Comparison of ENCODE assay signal across 31 cellular contexts in the genomic region with DNA sequence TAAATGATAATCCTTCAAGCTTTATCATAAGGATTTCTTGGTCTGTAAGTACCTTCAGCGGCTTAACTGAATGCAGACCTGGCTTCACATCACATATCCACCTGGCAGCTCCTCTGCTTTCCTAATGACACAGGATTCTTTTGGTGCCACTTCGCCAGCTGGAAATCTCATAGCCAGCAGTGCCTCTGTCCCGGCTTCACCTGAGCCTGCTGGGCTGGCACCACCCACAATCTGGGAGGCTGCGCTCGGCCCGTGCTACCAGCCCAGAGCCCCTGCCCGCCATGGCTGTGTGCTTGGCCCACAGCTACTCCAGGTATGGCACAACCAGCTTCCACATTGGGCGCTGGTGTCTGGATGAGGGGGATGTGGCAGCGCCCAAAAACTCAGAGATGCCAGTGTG.
"Had no signal": no experiment of that assay in that cellular context is flagged by ENCODE, and none has a peak within 500 bp of the region (broad histone marks: within the 10 kb centered on the region; RNA-seq: fewer than 3 reads in every experiment).

No MANE protein-coding gene starts in this region.

- DNase-seq: activated CD4-positive, alpha-beta memory T cell treated with anti-CD3 and anti-CD28 coated beads for 36 hours; activated CD4-positive, alpha-beta T cell treated with anti-CD3 and anti-CD28 coated beads for 1 hour; activated CD4-positive, alpha-beta T cell treated with anti-CD3 and anti-CD28 coated beads for 4 hours; activated CD8-positive, alpha-beta memory T cell treated with anti-CD3 and anti-CD28 coated beads, Interleukin-2, amount 10 ng/mL, durations not matched to agents 7 days and 5 days; activated CD8-positive, alpha-beta memory T cell treated with anti-CD3 and anti-CD28 coated beads, Interleukin-2, amount 50 U/mL, for 4 hours; activated CD8-positive, alpha-beta T cell treated with anti-CD3 and anti-CD28 coated beads, Interleukin-2, amount 10 ng/mL, durations not matched to agents 7 days and 5 days; activated effector memory CD4-positive, alpha-beta T cell treated with anti-CD3 and anti-CD28 coated beads, Interleukin-2, amount 50 U/mL, for 16 hours; activated naive CD4-positive, alpha-beta T cell treated with anti-CD3 and anti-CD28 coated beads for 36 hours; activated naive CD8-positive, alpha-beta T cell treated with anti-CD3 and anti-CD28 coated beads for 36 hours; activated naive CD8-positive, alpha-beta T cell treated with anti-CD3 and anti-CD28 coated beads, Interleukin-2, amount 50 U/mL, for 24 hours; activated T-cell treated with anti-CD3 and anti-CD28 coated beads, Interleukin-2, amount 50 U/mL, for 1 hour; activated T-cell treated with anti-CD3 and anti-CD28 coated beads, Interleukin-2, amount 50 U/mL, for 48 hours; adrenal gland; amygdala; aorta; body of pancreas; caudate nucleus; cortex of kidney; dermis blood vessel endothelial cell; effector CD4-positive, alpha-beta T cell; effector memory CD8-positive, alpha-beta T cell; erythroblast; foreskin keratinocyte; head of caudate nucleus; T-helper 2 cell had no signal

- H3K4me1 ChIP-seq: adrenal gland, body of pancreas, esophagus muscularis mucosa, foreskin keratinocyte, gastroesophageal sphincter had no signal

- H3K9me3 ChIP-seq: adrenal gland, body of pancreas, esophagus muscularis mucosa, gastroesophageal sphincter had no signal

- H3K36me3 ChIP-seq: adrenal gland, esophagus muscularis mucosa, gastroesophageal sphincter had no signal

- H3K4me3 ChIP-seq: adrenal gland, body of pancreas, esophagus muscularis mucosa, gastroesophageal sphincter had no signal

- H3K27ac Mint-ChIP-seq: activated CD4-positive, alpha-beta memory T cell treated with anti-CD3 and anti-CD28 coated beads for 36 hours; activated CD8-positive, alpha-beta memory T cell treated with anti-CD3 and anti-CD28 coated beads, Interleukin-2, amount 10 ng/mL, durations not matched to agents 7 days and 5 days; activated CD8-positive, alpha-beta T cell treated with anti-CD3 and anti-CD28 coated beads, Interleukin-2, amount 10 ng/mL, durations not matched to agents 7 days and 5 days; activated naive CD4-positive, alpha-beta T cell treated with anti-CD3 and anti-CD28 coated beads for 36 hours; activated naive CD8-positive, alpha-beta T cell treated with anti-CD3 and anti-CD28 coated beads for 36 hours; activated naive CD8-positive, alpha-beta T cell treated with anti-CD3 and anti-CD28 coated beads, Interleukin-2, amount 50 U/mL, for 24 hours; activated T-helper 1 cell treated with anti-CD3 and anti-CD28 coated beads, Interleukin-12 subunit alpha, Interleukin-12 subunit beta, Interleukin-2, Interleukin-4 antibody, amounts not matched to agents 30 ng/mL and 10 ng/mL and 1 ng/mL, durations not matched to agents 14 hours and 24 hours and 36 hours; activated T-helper 2 cell treated with anti-CD3 and anti-CD28 coated beads, Interferon-gamma antibody, Interleukin-2, Interleukin-4, amounts not matched to agents 10 μg/mL and 5 μg/mL and 100 μg/mL, durations not matched to agents 14 hours and 24 hours and 36 hours; effector memory CD8-positive, alpha-beta T cell; WTC11 had no signal

- H3K27me3 Mint-ChIP-seq: activated CD8-positive, alpha-beta memory T cell treated with anti-CD3 and anti-CD28 coated beads, Interleukin-2, amount 10 ng/mL, durations not matched to agents 7 days and 5 days; activated naive CD8-positive, alpha-beta T cell treated with anti-CD3 and anti-CD28 coated beads for 36 hours; activated naive CD8-positive, alpha-beta T cell treated with anti-CD3 and anti-CD28 coated beads, Interleukin-2, amount 50 U/mL, for 24 hours had no signal

- H3K36me3 Mint-ChIP-seq: activated CD4-positive, alpha-beta memory T cell treated with anti-CD3 and anti-CD28 coated beads for 36 hours; activated naive CD4-positive, alpha-beta T cell treated with anti-CD3 and anti-CD28 coated beads, Interleukin-2, amount 50 U/mL, for 24 hours had no signal

- H3K27me3 ChIP-seq: adrenal gland, body of pancreas, esophagus muscularis mucosa, foreskin keratinocyte, gastroesophageal sphincter had no signal

- H3K4me3 Mint-ChIP-seq: activated CD4-positive, alpha-beta memory T cell treated with anti-CD3 and anti-CD28 coated beads for 36 hours; activated CD8-positive, alpha-beta memory T cell treated with anti-CD3 and anti-CD28 coated beads, Interleukin-2, amount 10 ng/mL, durations not matched to agents 7 days and 5 days; activated CD8-positive, alpha-beta T cell treated with anti-CD3 and anti-CD28 coated beads, Interleukin-2, amount 10 ng/mL, durations not matched to agents 7 days and 5 days; activated naive CD4-positive, alpha-beta T cell treated with anti-CD3 and anti-CD28 coated beads for 36 hours; activated naive CD4-positive, alpha-beta T cell treated with anti-CD3 and anti-CD28 coated beads, Interleukin-2, amount 50 U/mL, for 24 hours; activated naive CD8-positive, alpha-beta T cell treated with anti-CD3 and anti-CD28 coated beads for 36 hours; activated naive CD8-positive, alpha-beta T cell treated with anti-CD3 and anti-CD28 coated beads, Interleukin-2, amount 50 U/mL, for 24 hours; activated T-helper 1 cell treated with anti-CD3 and anti-CD28 coated beads, Interleukin-12 subunit alpha, Interleukin-12 subunit beta, Interleukin-2, Interleukin-4 antibody, amounts not matched to agents 30 ng/mL and 10 ng/mL and 1 ng/mL, durations not matched to agents 14 hours and 24 hours and 36 hours; effector memory CD8-positive, alpha-beta T cell; WTC11 had no signal

- H3K4me1 Mint-ChIP-seq: WTC11 had no signal

- H3K9me3 Mint-ChIP-seq: activated naive CD4-positive, alpha-beta T cell treated with anti-CD3 and anti-CD28 coated beads, Interleukin-2, amount 50 U/mL, for 24 hours; effector memory CD8-positive, alpha-beta T cell had no signal

- H3K27ac ChIP-seq: adrenal gland, body of pancreas, esophagus muscularis mucosa, foreskin keratinocyte, gastroesophageal sphincter had no signal
